7 cellular contexts compared by ENCODE assay signal in genomic region chr1:1540015-1540816, GRCh38.
DNase-seq lines count a peak whose midpoint lies in the region; ATAC-seq and TF ChIP-seq lines count a peak whose summit lies in the region.

Gene TMEM240 (minus strand): TSS chr1:1540624. CDS start chr1:1540346, 278 bp downstream.

- DNase-seq in NCI-H1092 treated with DMSO at 0.1 percent for 48 hours (lab: John Stamatoyannopoulos, UW): peak; percentile 0
- DNase-seq in activated T-cell treated with anti-CD3 and anti-CD28 coated beads for 1 hour (ENCODE audit: low read depth): peak; percentile 40
- peak; percentile 24 for DNase-seq in epithelial cell of esophagus (ENCODE audit: low read depth)
- DNase-seq in midbrain (lab: John Stamatoyannopoulos, UW): peak; percentile 72
- peak; percentile 43 to 45 for DNase-seq in stimulated activated CD8-positive, alpha-beta memory T cell treated with anti-CD3 and anti-CD28 coated beads, Interleukin-15, amount 100 ng/mL, for 48 hours (ENCODE audit: low read depth in 2 of 2)
- DNase-seq in HEK293T (ENCODE audit: extremely low spot score): no peak

- CTCF ChIA-PET in HEK293T (lab: Yijun Ruan, JAX): no interaction called here

- no peak for ATAC-seq in HG02763 (IDR thresholded peaks at IDR 0.05; ENCODE audit: unreplicated experiment)

- no peak within 1 kb of the TSS for H3K4me3 ChIP-seq in epithelial cell of esophagus (ENCODE audit: low read length)

- POLR2A ChIA-PET in HEK293T (lab: Yijun Ruan, JAX): no interaction called here

- TF ChIP-seq CTCF in epithelial cell of esophagus (IDR thresholded peaks at IDR 0.05; ENCODE audit: insufficient read depth, low read depth, low read length, missing control alignments): no peak

TF ChIP-seq in HEK293T, 16 proteins besides CTCF, POLR2A, EP300 and RAD21:
- TF ChIP-seq FOXM1 (IDR thresholded peaks at IDR 0.05; ENCODE audit: borderline replicate concordance) (no peak), HDGF (IDR thresholded peaks at IDR 0.05; ENCODE audit: borderline replicate concordance) (no peak)
- TF ChIP-seq, protein P1, sequence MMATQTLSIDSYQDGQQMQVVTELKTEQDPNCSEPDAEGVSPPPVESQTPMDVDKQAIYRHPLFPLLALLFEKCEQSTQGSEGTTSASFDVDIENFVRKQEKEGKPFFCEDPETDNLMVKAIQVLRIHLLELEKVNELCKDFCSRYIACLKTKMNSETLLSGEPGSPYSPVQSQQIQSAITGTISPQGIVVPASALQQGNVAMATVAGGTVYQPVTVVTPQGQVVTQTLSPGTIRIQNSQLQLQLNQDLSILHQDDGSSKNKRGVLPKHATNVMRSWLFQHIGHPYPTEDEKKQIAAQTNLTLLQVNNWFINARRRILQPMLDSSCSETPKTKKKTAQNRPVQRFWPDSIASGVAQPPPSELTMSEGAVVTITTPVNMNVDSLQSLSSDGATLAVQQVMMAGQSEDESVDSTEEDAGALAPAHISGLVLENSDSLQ (IDR thresholded peaks at IDR 0.05): no peak
